In the genomic region with DNA sequence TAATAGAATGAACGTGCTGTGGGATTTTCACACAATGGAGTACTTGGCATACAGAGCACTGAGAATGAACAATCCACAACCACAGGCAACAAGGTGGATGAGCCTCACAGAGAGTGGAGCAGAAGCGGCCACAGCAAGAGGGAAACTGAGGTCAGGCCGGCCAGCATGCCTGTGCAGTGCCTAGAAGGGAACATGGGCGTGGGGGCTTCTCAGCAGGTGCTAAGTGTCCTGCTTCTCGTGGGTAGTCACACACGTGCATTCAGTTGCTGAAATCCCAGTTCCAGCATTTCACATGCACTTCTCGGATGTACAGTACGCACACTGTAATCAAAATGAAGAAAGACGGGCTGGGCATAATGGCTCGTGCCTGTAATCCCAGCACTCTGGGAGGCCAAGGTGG, we compare ENCODE assay signal across 19 cellular contexts. TPM values are rescaled to one million over a fixed set of nuclear protein-coding genes. Genes with fewer than 3 reads are reported as not detected.
DNase-seq lines count a peak whose midpoint lies in the region; ATAC-seq and TF ChIP-seq lines count a peak whose summit lies in the region.
"Had no signal": no experiment of that assay in that cellular context is flagged by ENCODE, and none has a peak within 500 bp of the region (broad histone marks: within the 10 kb centered on the region; RNA-seq: fewer than 3 reads in every experiment).

No MANE protein-coding gene starts in this region.

- peaks cover 56% of the 10 kb centered on the region for H3K36me3 Mint-ChIP-seq in activated T-cell treated with anti-CD3 and anti-CD28 coated beads, Interleukin-2, amount 50 U/mL, for 4 hours (ENCODE audit: insufficient read depth)
- peaks cover 16 to 42% of the 10 kb centered on the region in 2 donors for H3K36me3 Mint-ChIP-seq in activated T-cell treated with anti-CD3 and anti-CD28 coated beads, Interleukin-2, amount 50 U/mL, for 72 hours (ENCODE audit: insufficient read depth in 2 of 2)
- peaks cover 74% of the 10 kb centered on the region for H3K36me3 Mint-ChIP-seq in WTC11
- peaks cover 24% of the 10 kb centered on the region for H3K36me3 Mint-ChIP-seq in progenitor cell of endocrine pancreas (ENCODE audit: insufficient read depth)

- CTCF ChIA-PET in WTC11 (lab: Charles Lee) (no interaction called here), OCI-LY7 (lab: Charles Lee; ENCODE audit: unreplicated experiment) (no interaction called here)

- H3K4me1 Mint-ChIP-seq in activated T-cell treated with anti-CD3 and anti-CD28 coated beads, Interleukin-2, amount 50 U/mL, for 4 hours (ENCODE audit: low read depth), result peaks cover 5% of the 10 kb centered on the region
- H3K4me1 Mint-ChIP-seq in activated T-cell treated with anti-CD3 and anti-CD28 coated beads, Interleukin-2, amount 50 U/mL, for 72 hours (ENCODE audit: low read depth), result peaks cover 9% of the 10 kb centered on the region
- H3K4me1 Mint-ChIP-seq in WTC11 (no peaks in the 10 kb centered on the region), progenitor cell of endocrine pancreas (ENCODE audit: low read depth) (no peaks in the 10 kb centered on the region)

- H3K9me3 Mint-ChIP-seq in activated T-cell treated with anti-CD3 and anti-CD28 coated beads, Interleukin-2, amount 50 U/mL, for 4 hours, result no peaks in the 10 kb centered on the region
- no peaks in the 10 kb centered on the region for H3K9me3 Mint-ChIP-seq in activated T-cell treated with anti-CD3 and anti-CD28 coated beads, Interleukin-2, amount 50 U/mL, for 72 hours
- no peaks in the 10 kb centered on the region for H3K9me3 Mint-ChIP-seq in WTC11
- no peaks in the 10 kb centered on the region for H3K9me3 Mint-ChIP-seq in progenitor cell of endocrine pancreas (ENCODE audit: low read depth)
- H3K9me3 Mint-ChIP-seq: activated naive CD4-positive, alpha-beta T cell treated with anti-CD3 and anti-CD28 coated beads, Interleukin-2, amount 50 U/mL, for 24 hours; CD4-positive, alpha-beta T cell; T-cell had no signal

- POLR2A ChIA-PET in WTC11 (lab: Charles Lee), result no interaction called here
- POLR2A ChIA-PET in OCI-LY7 (lab: Charles Lee), result no interaction called here

- 0 out of 22 replicates have a peak overlapping the region, but pooled peaks of 1 of the 11 experiments have one; percentile 2 for H3K9ac ChIP-seq in BLaER1 treated with 17β-estradiol and CSF1 and Interleukin-3, amounts not matched to agents 10 nM and 100 nM

- H3K4me1 ChIP-seq in BLaER1 treated with 17β-estradiol and CSF1 and Interleukin-3, amounts not matched to agents 10 nM and 100 nM, result peaks cover 5 to 85% (median 71%) of the 10 kb centered on the region in 10 experiments; a peak in 19 of 20 replicates
- H3K4me1 ChIP-seq in OCI-LY7 (ENCODE audit: insufficient read depth, low read length, poor library complexity, severe bottlenecking), result no peaks in the 10 kb centered on the region

- TF ChIP-seq CTCF in WTC11 (IDR thresholded peaks at IDR 0.05) (no peak), progenitor cell of endocrine pancreas (IDR thresholded peaks at IDR 0.05; ENCODE audit: unreplicated experiment) (no peak), OCI-LY7 (conservative IDR thresholded peaks at IDR 0.05; ENCODE audit: low read length) (no peak)

- no peaks in the 10 kb centered on the region for H3K9me2 ChIP-seq in OCI-LY7 (ENCODE audit: insufficient read depth, low read length)

- H3K27ac Mint-ChIP-seq in activated T-cell treated with anti-CD3 and anti-CD28 coated beads, Interleukin-2, amount 50 U/mL, for 72 hours, result no peak overlapping the region
- H3K27ac Mint-ChIP-seq in WTC11 (peak overlapping the region; percentile 29; the same call in 1 of the 2 replicates), progenitor cell of endocrine pancreas (peak overlapping the region; percentile 71)
- H3K27ac Mint-ChIP-seq: activated naive CD4-positive, alpha-beta T cell treated with anti-CD3 and anti-CD28 coated beads, Interleukin-2, amount 50 U/mL, for 24 hours; CD4-positive, alpha-beta T cell; T-cell had no signal

- no peak for ATAC-seq in activated T-cell treated with anti-CD3 and anti-CD28 coated beads, Interleukin-2, amount 50 U/mL, for 4 hours
- ATAC-seq in activated T-cell treated with anti-CD3 and anti-CD28 coated beads, Interleukin-2, amount 50 U/mL, for 72 hours (replicated peaks in 1 of 2), result no peak
- ATAC-seq in WTC11, result no peak
- ATAC-seq in HG02763 (IDR thresholded peaks at IDR 0.05; ENCODE audit: unreplicated experiment), result no peak
- ATAC-seq: T-cell had no signal

- BruUV-seq in OCI-LY7 (replicated peaks; lab: Mats Ljungman, UMichigan), result no TSS peak

- H3K27me3 ChIP-seq in BLaER1 treated with 17β-estradiol and CSF1 and Interleukin-3, amounts not matched to agents 10 nM and 100 nM, result no peaks in the 10 kb centered on the region
- H3K27me3 ChIP-seq: neutrophil had no signal

- intact Hi-C loops in OCI-LY7 (cut with micrococcal nuclease; ENCODE audit: unreplicated experiment), result no loop called here

- H2AFZ ChIP-seq in OCI-LY7 (ENCODE audit: low read length), result no peak overlapping the region

- peak; percentile 3 for DNase-seq in activated T-cell treated with anti-CD3 and anti-CD28 coated beads, Interleukin-2, amount 50 U/mL, for 4 hours
- DNase-seq in activated T-cell treated with anti-CD3 and anti-CD28 coated beads, Interleukin-2, amount 50 U/mL, for 72 hours, result no peak
- no peak for DNase-seq in WTC11 (ENCODE audit: low spot score)
- DNase-seq in progenitor cell of endocrine pancreas (ENCODE audit: low spot score, unreplicated experiment), result no peak
- DNase-seq in stimulated activated CD4-positive, alpha-beta T cell treated with anti-CD3 and anti-CD28 coated beads, Interleukin-12 subunit alpha, Interleukin-12 subunit beta, amount 100 ng/mL, for 4 hours, result no peak
- no peak for DNase-seq in OCI-LY7 (ENCODE audit: low spot score)
- DNase-seq: DMS 273 treated with DMSO at 0.1 percent for 48 hours, NCI-H1092, NCI-H2029, NCI-H345, NCI-H774, SIG-M5 had no signal

- H3K4me3 Mint-ChIP-seq in activated T-cell treated with anti-CD3 and anti-CD28 coated beads, Interleukin-2, amount 50 U/mL, for 4 hours, result no peak overlapping the region
- H3K4me3 Mint-ChIP-seq in activated T-cell treated with anti-CD3 and anti-CD28 coated beads, Interleukin-2, amount 50 U/mL, for 72 hours, result no peak overlapping the region
- H3K4me3 Mint-ChIP-seq in WTC11 (no peak overlapping the region), progenitor cell of endocrine pancreas (ENCODE audit: low read depth) (no peak overlapping the region)
- H3K4me3 Mint-ChIP-seq: activated naive CD4-positive, alpha-beta T cell treated with anti-CD3 and anti-CD28 coated beads, Interleukin-2, amount 50 U/mL, for 24 hours; CD4-positive, alpha-beta T cell; T-cell had no signal

- H4K20me1 ChIP-seq in BLaER1 treated with 17β-estradiol and CSF1 and Interleukin-3, amounts not matched to agents 10 nM and 100 nM, result peaks cover 9 to 100% (median 98%) of the 10 kb centered on the region in 11 experiments; a peak in 21 of 22 replicates
- H4K20me1 ChIP-seq in OCI-LY7 (ENCODE audit: insufficient read depth, low read length), result peaks cover 8% of the 10 kb centered on the region

- peak overlapping the region in 9 of 11 experiments; percentile 8 to 71 (median 51); a peak in 16 of 22 replicates for H3K4me2 ChIP-seq in BLaER1 treated with 17β-estradiol and CSF1 and Interleukin-3, amounts not matched to agents 10 nM and 100 nM
- H3K4me2 ChIP-seq in OCI-LY7 (ENCODE audit: low read length), result no peak overlapping the region

- peaks cover 60 to 100% (median 90%) of the 10 kb centered on the region in 11 experiments for H3K36me3 ChIP-seq in BLaER1 treated with 17β-estradiol and CSF1 and Interleukin-3, amounts not matched to agents 10 nM and 100 nM
- peaks cover 93% of the 10 kb centered on the region for H3K36me3 ChIP-seq in OCI-LY7 (ENCODE audit: insufficient read depth, low read length)

- H3K27ac ChIP-seq in BLaER1 treated with 17β-estradiol and CSF1 and Interleukin-3, amounts not matched to agents 10 nM and 100 nM, result no peak overlapping the region
- H3K27ac ChIP-seq in OCI-LY7 (ENCODE audit: low read depth, low read length, poor library complexity, severe bottlenecking), result no peak overlapping the region
- H3K27ac ChIP-seq: neutrophil had no signal

- no peak overlapping the region for H3K4me3 ChIP-seq in BLaER1 treated with 17β-estradiol and CSF1 and Interleukin-3, amounts not matched to agents 10 nM and 100 nM
- H3K4me3 ChIP-seq in OCI-LY7 (ENCODE audit: low read depth, low read length, poor library complexity, severe bottlenecking), result no peak overlapping the region
- H3K4me3 ChIP-seq: lung had no signal

- H3K9me3 ChIP-seq in BLaER1 treated with 17β-estradiol and CSF1 and Interleukin-3, amounts not matched to agents 10 nM and 100 nM (replicated peaks in 1 of 11), result no peaks in the 10 kb centered on the region
- no peaks in the 10 kb centered on the region for H3K9me3 ChIP-seq in OCI-LY7 (ENCODE audit: low read length)
- H3K9me3 ChIP-seq: neutrophil had no signal

- H3K27me3 Mint-ChIP-seq in activated T-cell treated with anti-CD3 and anti-CD28 coated beads, Interleukin-2, amount 50 U/mL, for 4 hours (ENCODE audit: low read depth), result no peaks in the 10 kb centered on the region
- no peaks in the 10 kb centered on the region for H3K27me3 Mint-ChIP-seq in activated T-cell treated with anti-CD3 and anti-CD28 coated beads, Interleukin-2, amount 50 U/mL, for 72 hours (ENCODE audit: low read depth)
- H3K27me3 Mint-ChIP-seq in WTC11 (ENCODE audit: low read depth), result no peaks in the 10 kb centered on the region
- no peaks in the 10 kb centered on the region for H3K27me3 Mint-ChIP-seq in progenitor cell of endocrine pancreas
- H3K27me3 Mint-ChIP-seq: activated naive CD4-positive, alpha-beta T cell treated with anti-CD3 and anti-CD28 coated beads, Interleukin-2, amount 50 U/mL, for 24 hours; CD4-positive, alpha-beta T cell; T-cell had no signal

- peaks cover 16% of the 10 kb centered on the region; the same call in 1 of the 2 replicates for H3K79me2 ChIP-seq in OCI-LY7 (ENCODE audit: insufficient read depth, low read depth, low read length)

RNA-seq across cellular contexts. Expression of a gene that starts 33.1 kb away (rescaled TPM):
- total RNA-seq in activated T-cell treated with anti-CD3 and anti-CD28 coated beads, Interleukin-2, amount 50 U/mL, for 4 hours, result 10 to 100 TPM; 66.9 to 88.9 (median 86.2) TPM
- 10 to 100 TPM; 17.1 to 18.9 TPM for total RNA-seq in activated T-cell treated with anti-CD3 and anti-CD28 coated beads, Interleukin-2, amount 50 U/mL, for 72 hours
- 41.5 to 42.6 TPM (median 42.2 TPM) in 3 replicates for total RNA-seq in WTC11 (2021)
- total RNA-seq in progenitor cell of endocrine pancreas, result 21.4 and 22.5 TPM in 2 replicates
- 38.1 and 45.7 TPM in 2 replicates for total RNA-seq in OCI-LY7 (2014; rRNA removed; shearing (Covaris generic))
- 62.2 and 73.8 TPM in 2 replicates for total RNA-seq in OCI-LY7 (2022)

RNA-seq across cellular contexts. Expression of a gene that starts 46.9 kb away (rescaled TPM):
- 10 to 100 TPM; 18.6 to 26.6 (median 20.6) TPM for total RNA-seq in activated T-cell treated with anti-CD3 and anti-CD28 coated beads, Interleukin-2, amount 50 U/mL, for 4 hours
- total RNA-seq in activated T-cell treated with anti-CD3 and anti-CD28 coated beads, Interleukin-2, amount 50 U/mL, for 72 hours, result 10 to 100 TPM; 18.2 to 21.7 TPM
- total RNA-seq in WTC11 (2021) (28.5 to 32.6 TPM (median 30.9 TPM) in 3 replicates), progenitor cell of endocrine pancreas (31.2 and 34.1 TPM in 2 replicates), OCI-LY7 (2022) (28.2 and 29.4 TPM in 2 replicates)
- total RNA-seq in OCI-LY7 (2014; rRNA removed; shearing (Covaris generic)), result 23.1 and 40.8 TPM in 2 replicates
